27 cellular contexts compared by ENCODE assay signal in the genomic region with DNA sequence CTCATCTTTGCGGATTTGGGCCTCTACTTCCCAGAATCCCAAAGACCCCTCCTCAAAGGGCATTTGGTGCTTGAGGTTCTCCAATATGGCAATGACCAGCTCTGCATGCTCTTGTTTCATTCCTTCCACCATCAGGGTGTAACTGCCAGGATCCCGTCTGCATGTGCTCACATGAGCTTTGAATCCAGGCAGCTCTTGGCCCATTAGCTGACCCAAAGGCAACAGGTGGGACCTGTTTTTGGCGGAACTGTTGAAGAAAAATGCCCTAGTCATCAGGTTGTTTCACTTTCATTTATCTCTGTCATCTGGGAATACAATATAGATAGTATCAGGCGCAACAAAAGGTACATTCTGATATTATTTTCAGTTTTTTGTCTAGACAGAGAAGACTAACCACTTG.
"Had no signal": no experiment of that assay in that cellular context is flagged by ENCODE, and none has a peak within 500 bp of the region (broad histone marks: within the 10 kb centered on the region; RNA-seq: fewer than 3 reads in every experiment).

No MANE protein-coding gene starts in this region.

- H3K27ac ChIP-seq: hepatocyte had no signal

- H3K4me3 Mint-ChIP-seq: activated CD4-positive, alpha-beta T cell treated with anti-CD3 and anti-CD28 coated beads for 36 hours; activated naive CD8-positive, alpha-beta T cell; activated T-cell treated with anti-CD3 and anti-CD28 coated beads, Interleukin-2, amount 50 U/mL, for 72 hours; central memory CD8-positive, alpha-beta T cell; natural killer cell; stimulated activated memory B cell treated with anti-CD40 and anti-IgM and Interleukin-4, amounts not matched to agents 10 μg/mL and 1 μg/mL and 100 μg/mL, for 72 hours; stimulated activated naive CD8-positive, alpha-beta T cell treated with anti-CD3 and anti-CD28 coated beads, Interleukin-15, amount 100 ng/mL, for 72 hours; T-cell; T-helper 2 cell treated with Interferon-gamma antibody and Interleukin-4, amounts not matched to agents 5 μg/mL and 100 μg/mL, for 36 hours had no signal

- H3K36me3 ChIP-seq: tibial artery had no signal

- H3K4me3 ChIP-seq: hepatocyte, smooth muscle cell, tibial artery had no signal

- H3K27me3 Mint-ChIP-seq: activated CD4-positive, alpha-beta T cell treated with anti-CD3 and anti-CD28 coated beads for 36 hours; activated naive CD8-positive, alpha-beta T cell; central memory CD8-positive, alpha-beta T cell; stimulated activated memory B cell treated with anti-CD40 and anti-IgM and Interleukin-4, amounts not matched to agents 10 μg/mL and 1 μg/mL and 100 μg/mL, for 72 hours; stimulated activated naive CD8-positive, alpha-beta T cell treated with anti-CD3 and anti-CD28 coated beads, Interleukin-15, amount 100 ng/mL, for 72 hours; T-cell had no signal

- DNase-seq: activated CD4-positive, alpha-beta T cell treated with anti-CD3 and anti-CD28 coated beads for 36 hours; activated CD4-positive, alpha-beta T cell treated with anti-CD3 and anti-CD28 coated beads, Interleukin-2, amount 50 U/mL, for 4 hours; activated CD4-positive, CD25-positive, alpha-beta regulatory T cell; activated naive CD4-positive, alpha-beta T cell treated with Interleukin-2 at 50 U/mL for 16 hours; activated T-cell treated with anti-CD3 and anti-CD28 coated beads for 4 hours; activated T-cell treated with anti-CD3 and anti-CD28 coated beads, Interleukin-2, amount 50 U/mL, for 72 hours; anterior cingulate cortex; dermis blood vessel endothelial cell; effector CD4-positive, alpha-beta T cell; glutamatergic neuron; kidney; left colon; natural killer cell; posterior cingulate gyrus; retina; stimulated activated CD4-positive, alpha-beta T cell treated with anti-CD3 and anti-CD28 coated beads, Interleukin-1b, Interleukin-23, amount 100 ng/mL, for 48 hours; stimulated activated CD4-positive, alpha-beta T cell treated with anti-CD3 and anti-CD28 coated beads, Interleukin-4, amount 100 ng/mL, for 4 hours; stimulated activated CD8-positive, alpha-beta memory T cell treated with anti-CD3 and anti-CD28 coated beads, Interleukin-4, amount 100 ng/mL, for 48 hours; stimulated activated naive CD8-positive, alpha-beta T cell treated with anti-CD3 and anti-CD28 coated beads, Interleukin-15, amount 100 ng/mL, for 72 hours; T-cell; tibial artery had no signal

- H3K27ac Mint-ChIP-seq: activated CD4-positive, alpha-beta T cell treated with anti-CD3 and anti-CD28 coated beads for 36 hours; activated naive CD8-positive, alpha-beta T cell; activated T-cell treated with anti-CD3 and anti-CD28 coated beads, Interleukin-2, amount 50 U/mL, for 72 hours; natural killer cell; stimulated activated memory B cell treated with anti-CD40 and anti-IgM and Interleukin-4, amounts not matched to agents 10 μg/mL and 1 μg/mL and 100 μg/mL, for 72 hours; stimulated activated naive CD8-positive, alpha-beta T cell treated with anti-CD3 and anti-CD28 coated beads, Interleukin-15, amount 100 ng/mL, for 72 hours; T-cell; T-helper 2 cell treated with Interferon-gamma antibody and Interleukin-4, amounts not matched to agents 5 μg/mL and 100 μg/mL, for 36 hours had no signal

- ATAC-seq: activated CD4-positive, alpha-beta T cell treated with anti-CD3 and anti-CD28 coated beads for 36 hours; activated T-cell treated with anti-CD3 and anti-CD28 coated beads, Interleukin-2, amount 50 U/mL, for 72 hours; left colon; natural killer cell; stimulated activated memory B cell treated with anti-CD40 and anti-IgM and Interleukin-4, amounts not matched to agents 10 μg/mL and 1 μg/mL and 100 μg/mL, for 72 hours; stimulated activated naive CD8-positive, alpha-beta T cell treated with anti-CD3 and anti-CD28 coated beads, Interleukin-15, amount 100 ng/mL, for 72 hours; T-cell had no signal

- H3K27me3 ChIP-seq: hepatocyte, tibial artery had no signal

- H3K4me1 Mint-ChIP-seq: activated CD4-positive, alpha-beta T cell treated with anti-CD3 and anti-CD28 coated beads for 36 hours; central memory CD8-positive, alpha-beta T cell; stimulated activated memory B cell treated with anti-CD40 and anti-IgM and Interleukin-4, amounts not matched to agents 10 μg/mL and 1 μg/mL and 100 μg/mL, for 72 hours; T-cell had no signal
